In the genomic region with DNA sequence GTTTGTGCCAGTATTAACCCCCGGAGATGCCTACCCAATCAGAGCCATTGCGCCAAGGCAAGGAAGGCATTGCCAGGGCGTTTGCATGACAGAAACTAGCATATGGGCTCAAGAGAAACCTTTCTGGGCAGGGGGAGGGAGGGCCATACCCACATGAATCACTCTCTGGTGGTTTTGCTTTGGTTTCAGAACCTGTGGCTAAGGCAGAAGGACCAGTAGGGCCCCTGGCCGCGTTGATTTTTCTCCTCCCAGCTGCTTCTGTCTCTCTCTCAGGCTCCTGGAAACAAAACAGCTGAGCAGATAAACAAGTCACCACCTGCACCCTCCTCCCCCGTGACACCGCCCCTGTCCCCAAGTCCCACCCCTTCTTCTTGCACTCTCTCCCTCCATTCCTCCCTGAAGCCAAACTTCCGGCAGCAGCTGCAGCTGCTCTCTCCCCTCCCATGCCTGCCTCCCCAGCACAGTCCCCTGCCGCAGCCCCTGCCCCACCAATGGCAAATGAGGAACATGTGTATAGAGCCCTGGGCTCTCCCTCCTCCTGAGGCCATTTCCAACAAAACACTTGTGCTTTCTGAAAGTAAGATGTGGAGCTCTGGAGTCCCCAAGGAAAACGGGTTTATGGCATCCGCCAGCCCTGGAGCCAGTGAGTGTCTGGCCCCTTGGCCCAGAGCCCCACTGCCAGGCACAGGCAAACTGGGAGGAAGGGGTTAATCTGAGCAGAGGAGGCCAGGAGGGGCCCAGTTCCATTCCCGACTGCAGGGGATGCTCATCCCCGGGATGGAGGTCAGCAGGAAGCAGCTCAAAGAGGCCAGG, we compare ENCODE assay signal across 9 cellular contexts. TPM values are rescaled to one million over a fixed set of nuclear protein-coding genes. Genes with fewer than 3 reads are reported as not detected.
DNase-seq lines count a peak whose midpoint lies in the region; ATAC-seq and TF ChIP-seq lines count a peak whose summit lies in the region.
"Had no signal": no experiment of that assay in that cellular context is flagged by ENCODE, and none has a peak within 500 bp of the region (broad histone marks: within the 10 kb centered on the region; RNA-seq: fewer than 3 reads in every experiment).

No MANE protein-coding gene starts in this region.

- ATAC-seq in GM19467 (IDR thresholded peaks at IDR 0.05; ENCODE audit: unreplicated experiment) = peak; percentile 84
- ATAC-seq in HG03520 (IDR thresholded peaks at IDR 0.05; ENCODE audit: unreplicated experiment) = peak; percentile 83
- ATAC-seq in heart left ventricle = peak; percentile 75 to 91 (median 81)
- ATAC-seq in gastrocnemius medialis = peak; percentile 94 to 96

- H3K36me3 ChIP-seq in heart left ventricle = no peaks in the 10 kb centered on the region
- no peaks in the 10 kb centered on the region for H3K36me3 ChIP-seq in gastrocnemius medialis

- in situ Hi-C loops in gastrocnemius medialis (cut with MboI; ENCODE audit: low sequenced_read_pairs in 4 of 4) = no loop called here

- H3K4me1 ChIP-seq in heart left ventricle (peaks cover 0 to 17% (median 10%) of the 10 kb centered on the region in 12 donors), gastrocnemius medialis (peaks cover 27 to 33% of the 10 kb centered on the region in 2 donors)

- H3K4me3 ChIP-seq in heart left ventricle (peak overlapping the region in 10 of 12 donors; percentile 9 to 45 (median 28)), gastrocnemius medialis (peak overlapping the region; percentile 41 to 54 (median 49))

- H3K9me3 ChIP-seq in heart left ventricle (no peaks in the 10 kb centered on the region), gastrocnemius medialis (no peaks in the 10 kb centered on the region)

- intact Hi-C loops in heart left ventricle (cut with DNase I) (no loop called here), gastrocnemius medialis (cut with DNase I; ENCODE audit: low total_unique reads) (loop anchor here (5.0 kb wide), 1 partner anchor 86 kb away; no protein-coding TSS in a partner anchor)

- DNase-seq in DMS 273 (lab: John Stamatoyannopoulos, UW; ENCODE audit: unreplicated experiment) = peak; percentile 91
- peak; percentile 97 for DNase-seq in NCI-H69 (lab: John Stamatoyannopoulos, UW)
- peak; percentile 11 for DNase-seq in activated T-cell treated with anti-CD3 and anti-CD28 coated beads for 4 hours
- DNase-seq in heart left ventricle = peak in 4 of 5 donors; percentile 44 to 80 (median 67)
- peak; percentile 86 to 94 for DNase-seq in gastrocnemius medialis
- DNase-seq in SW 1271 (lab: John Stamatoyannopoulos, UW) = no peak

- TF ChIP-seq POLR2A in heart left ventricle (IDR thresholded peaks at IDR 0.05) = peak in 1 of 2 donors; percentile 33
- peak; percentile 34 to 66 for TF ChIP-seq POLR2A in gastrocnemius medialis (IDR thresholded peaks at IDR 0.05)

- H3K27me3 ChIP-seq in heart left ventricle (peaks cover 0 to 4% (median 0%) of the 10 kb centered on the region in 9 donors), gastrocnemius medialis (no peaks in the 10 kb centered on the region)

- TF ChIP-seq CTCF in heart left ventricle (IDR thresholded peaks at IDR 0.05) (no peak), gastrocnemius medialis (IDR thresholded peaks at IDR 0.05 in 4 of 5, conservative IDR thresholded peaks at IDR 0.05 in 1 of 5) (no peak)

- peak overlapping the region in 11 of 12 donors; percentile 10 to 79 (median 52) for H3K27ac ChIP-seq in heart left ventricle
- H3K27ac ChIP-seq in gastrocnemius medialis = peak overlapping the region; percentile 93 to 97 (median 94)

- WGBS in heart left ventricle, 4 donors = 12 to 19% (median 17%) methylated on average over 10 to 13 of the region's 13 CpGs

RNA-seq across cellular contexts. Expression of a gene that starts 39.0 kb away (rescaled TPM):
- total RNA-seq in heart left ventricle (100 to 1,000 TPM in 2 of 9 donors, 10 to 100 TPM in 6, 1 to 10 TPM in 1; 6.7 to 108 (median 54.2) TPM), gastrocnemius medialis (1 to 10 TPM; 2.2 to 3.4 (median 2.7) TPM)
- 10 to 100 TPM; 16.1 TPM for polyA plus RNA-seq in heart left ventricle
- total RNA-seq: NCI-H460 had no signal

Comparison
In these comparisons a context has a peak if more than half of its experiments do, and no peak if none do; other contexts are left out.
1. DNase-seq: peak in DMS 273 (single experiment), NCI-H69 (single experiment), activated T-cell treated with anti-CD3 and anti-CD28 coated beads for 4 hours (single experiment), heart left ventricle (4 of 5) and gastrocnemius medialis (2 of 2); none in SW 1271 (0 of 2).
2. Peak in every context shown above with its lines, with median percentiles within 50 percentile points of each other: ATAC-seq.